ENCODE assay signal across 11 cellular contexts in genomic region chrX:18676470-18676869, GRCh38. TPM values are rescaled to one million over a fixed set of nuclear protein-coding genes. Genes with fewer than 3 reads are reported as not detected.
DNase-seq lines count a peak whose midpoint lies in the region; ATAC-seq, FAIRE-seq and TF ChIP-seq lines count a peak whose summit lies in the region.
"Had no signal": no experiment of that assay in that cellular context is flagged by ENCODE, and none has a peak within 500 bp of the region (broad histone marks: within the 10 kb centered on the region; RNA-seq: fewer than 3 reads in every experiment).

No MANE protein-coding gene starts in this region.

- DNase-seq in AG20443 (ENCODE audit: low spot score) (peak; percentile 16), LHCN-M2 (ENCODE audit: low read depth) (peak; percentile 21), GM12878 (ENCODE audit: low read depth, low spot score) (no peak), mesenchymal stem cell (peak; percentile 35), adrenal gland (no peak), ureter (ENCODE audit: low spot score) (no peak), NCI-H2196 (lab: John Stamatoyannopoulos, UW; ENCODE audit: unreplicated experiment) (no peak)
- DNase-seq: DND-41; stimulated activated CD4-positive, alpha-beta T cell treated with anti-CD3 and anti-CD28 coated beads, Interleukin-4, amount 100 ng/mL, for 1 hour had no signal

- WGBS in GM12878 (ENCODE audit: insufficient coverage, insufficient replicate concordance, low lambda C conversion rate, missing lambda C conversion rate): 52% methylated on average over 11 of the region's 11 CpGs
- WGBS in mesenchymal stem cell: 59% methylated on average over 8 of the region's 11 CpGs
- WGBS in adrenal gland, 4 donors: 58 to 79% (median 64%) methylated on average over 5 to 11 of the region's 11 CpGs

- no peak overlapping the region for H3K23ac ChIP-seq in mesenchymal stem cell (ENCODE audit: low read length in 2 of 2)

- no peak overlapping the region for H4K91ac ChIP-seq in mesenchymal stem cell (ENCODE audit: low read length)

- H3K9ac ChIP-seq in GM12878 (ENCODE audit: control insufficient read depth, insufficient read depth, low read length) (no peak overlapping the region), mesenchymal stem cell (ENCODE audit: low read length) (no peak overlapping the region)

- no peaks in the 10 kb centered on the region for H3K79me2 ChIP-seq in GM12878 (ENCODE audit: control insufficient read depth, insufficient read depth, low read length)

- H2BK5ac ChIP-seq in mesenchymal stem cell (ENCODE audit: low read depth, low read length, poor library complexity, severe bottlenecking): no peak overlapping the region

- H3K4ac ChIP-seq in mesenchymal stem cell (ENCODE audit: low read depth in 1 of 2, low read length in 2 of 2): no peak overlapping the region

- TF ChIP-seq POLR2A in GM12878 (IDR thresholded peaks at IDR 0.05; ENCODE audit: low read depth, low read length): no peak
- TF ChIP-seq POLR2A in adrenal gland (IDR thresholded peaks at IDR 0.05): no peak

- SMC1A ChIA-PET in GM12878 (lab: Charles Lee; ENCODE audit: uncharacterized antibody, unreplicated experiment): interaction anchor here (0.9 to 1.5 kb wide), 2 partner anchors 10 to 13 kb away, joined by 3 to 4 read pairs; no protein-coding TSS in a partner anchor

- intact Hi-C loops in GM12878 (cut with micrococcal nuclease; ENCODE audit: unreplicated experiment) (loop anchor here (10.0 kb wide), 2 partner anchors 252 to 658 kb away; partner anchors contain the start of gene CDKL5), adrenal gland (cut with DNase I) (loop anchor here in 1 of 2 donors (10.0 kb wide), 2 partner anchors 218 to 252 kb away; partner anchors contain the start of gene CDKL5)

- H2AFZ ChIP-seq in GM12878 (ENCODE audit: control insufficient read depth, low read depth, low read length): no peak overlapping the region
- H2AFZ ChIP-seq in mesenchymal stem cell (ENCODE audit: low read depth, low read length): no peak overlapping the region

- H3K27me3 ChIP-seq in GM12878 (replicated peaks in 1 of 2; ENCODE audit: control insufficient read depth in 2 of 2, insufficient read depth in 2 of 2, low read length in 1 of 2) (no peaks in the 10 kb centered on the region), mesenchymal stem cell (ENCODE audit: control insufficient read depth in 1 of 2, insufficient read depth in 1 of 2, low read length in 2 of 2) (no peaks in the 10 kb centered on the region), adrenal gland (no peaks in the 10 kb centered on the region)

- H3K9me3 ChIP-seq in GM12878 (replicated peaks; ENCODE audit: control insufficient read depth, insufficient read depth, low read length) (no peaks in the 10 kb centered on the region; the same call in 2 of the 3 replicates), mesenchymal stem cell (ENCODE audit: control insufficient read depth, low read length) (no peaks in the 10 kb centered on the region), adrenal gland (replicated peaks in 1 of 3) (no peaks in the 10 kb centered on the region)

- ATAC-seq in GM12878 (no peak), GM18861 (IDR thresholded peaks at IDR 0.05; ENCODE audit: unreplicated experiment) (no peak)
- ATAC-seq: activated naive CD4-positive, alpha-beta T cell treated with anti-CD3 and anti-CD28 coated beads, Interleukin-2, amount 50 U/mL, for 72 hours had no signal

- no peaks in the 10 kb centered on the region for H3K79me1 ChIP-seq in mesenchymal stem cell (replicated peaks; ENCODE audit: low read length, poor library complexity, severe bottlenecking)

- TF ChIP-seq CTCF in GM12878 (IDR thresholded peaks at IDR 0.05 in 2 of 3, conservative IDR thresholded peaks at IDR 0.05 in 1 of 3; ENCODE audit: control insufficient read depth in 2 of 3, extremely low read depth in 1 of 3, insufficient read depth in 1 of 3, low read depth in 3 of 3, low read length in 3 of 3) (peak in 1 of 3 experiments; percentile 22; a peak in 1 of 6 replicates), adrenal gland (IDR thresholded peaks at IDR 0.05) (no peak)

- CTCF ChIA-PET in GM12878 (lab: Yijun Ruan, JAX): interaction anchor here (1.2 to 3.8 kb wide), 2 partner anchors 209 to 211 kb away, joined by 5 to 11 read pairs; no protein-coding TSS in a partner anchor

- H4K20me1 ChIP-seq in GM12878 (ENCODE audit: control insufficient read depth, insufficient read depth): no peaks in the 10 kb centered on the region

- H3K4me3 ChIP-seq in GM12878 (no peak overlapping the region), mesenchymal stem cell (ENCODE audit: insufficient read depth in 1 of 2, low read depth in 1 of 2, low read length in 2 of 2) (no peak overlapping the region), adrenal gland (no peak overlapping the region)

- TF ChIP-seq EP300 in GM12878 (IDR thresholded peaks at IDR 0.05; ENCODE audit: borderline replicate concordance in 1 of 2, control insufficient read depth in 1 of 2, low read depth in 2 of 2, low read length in 2 of 2): no peak

- H3K4me1 ChIP-seq in GM12878 (ENCODE audit: control insufficient read depth, insufficient read depth, low read length) (peaks cover 2% of the 10 kb centered on the region; the same call in 1 of the 2 replicates), mesenchymal stem cell (ENCODE audit: control insufficient read depth, insufficient read depth, low read depth, low read length) (no peaks in the 10 kb centered on the region), adrenal gland (replicated peaks in 1 of 2) (no peaks in the 10 kb centered on the region)

- in situ Hi-C loops in GM12878 (cut with MboI): loop anchor here (5.0 to 10.0 kb wide), 2 partner anchors 211 to 668 kb away; partner anchors contain the start of gene PDHA1

- POLR2A ChIA-PET in GM12878 (lab: Charles Lee): interaction anchor here (0.6 to 0.8 kb wide), 3 partner anchors 8 to 180 kb away, joined by 3 read pairs; no protein-coding TSS in a partner anchor

- H4K8ac ChIP-seq in mesenchymal stem cell (ENCODE audit: low read length): no peak overlapping the region

- no peak for TF ChIP-seq RAD21 in GM12878 (IDR thresholded peaks at IDR 0.05; ENCODE audit: insufficient read depth, low read depth, low read length)

- no peak overlapping the region for H3K18ac ChIP-seq in mesenchymal stem cell (ENCODE audit: low read depth in 1 of 2, low read length in 2 of 2)

- H2BK12ac ChIP-seq in mesenchymal stem cell (ENCODE audit: low read length in 2 of 2): no peak overlapping the region

- no peak overlapping the region for H2BK15ac ChIP-seq in mesenchymal stem cell (ENCODE audit: low read depth, poor library complexity, severe bottlenecking)

- RAD21 ChIA-PET in GM12878 (lab: Charles Lee; ENCODE audit: unreplicated experiment): interaction anchor here (0.8 to 1.0 kb wide), 3 partner anchors 156 to 210 kb away, joined by 3 to 4 read pairs (median 4); no protein-coding TSS in a partner anchor

- H3K36me3 ChIP-seq in GM12878 (ENCODE audit: control insufficient read depth in 2 of 2, insufficient read depth in 2 of 2, low read length in 1 of 2): no peaks in the 10 kb centered on the region
- no peaks in the 10 kb centered on the region for H3K36me3 ChIP-seq in mesenchymal stem cell (ENCODE audit: control insufficient read depth in 1 of 2, insufficient read depth in 2 of 2, low read depth in 1 of 2, low read length in 2 of 2)
- no peaks in the 10 kb centered on the region for H3K36me3 ChIP-seq in adrenal gland (replicated peaks in 1 of 2)

- H3K27ac ChIP-seq in GM12878 (ENCODE audit: control insufficient read depth, insufficient read depth): no peak overlapping the region
- no peak overlapping the region for H3K27ac ChIP-seq in mesenchymal stem cell (ENCODE audit: low read length, poor library complexity, severe bottlenecking)
- no peak overlapping the region for H3K27ac ChIP-seq in adrenal gland

- no peak for FAIRE-seq in GM12878 (lab: Jason Lieb, UNC)

- H2AK5ac ChIP-seq in mesenchymal stem cell (ENCODE audit: low read length, severe bottlenecking): no peak overlapping the region

- no peak overlapping the region for H3K14ac ChIP-seq in mesenchymal stem cell (ENCODE audit: low read length in 2 of 2)

- H2BK120ac ChIP-seq in mesenchymal stem cell (ENCODE audit: low read depth, low read length): no peak overlapping the region

- H3K4me2 ChIP-seq in GM12878 (ENCODE audit: control insufficient read depth, insufficient read depth): no peak overlapping the region
- H3K4me2 ChIP-seq in mesenchymal stem cell (ENCODE audit: low read length, poor library complexity, severe bottlenecking): no peak overlapping the region

- BruUV-seq in GM12878 (replicated peaks; lab: Mats Ljungman, UMichigan): no TSS peak

RNA-seq across cellular contexts. Expression of gene RS1, which starts 4.6 kb away (rescaled TPM):
- not detected in 2 replicates for total RNA-seq in LHCN-M2 (2014; rRNA removed)
- not detected for polyA plus RNA-seq in LHCN-M2 (2012)
- total RNA-seq in GM12878 (2013; cell fraction: nucleolus; rRNA removed): 0.51 and 0.71 TPM in 2 replicates
- total RNA-seq in GM12878 (2014; rRNA removed): not detected in 2 replicates
- total RNA-seq in GM12878 (2014; rRNA removed; fragmentation: Illumina TruSeq; extraction: Trizol): not detected in 2 replicates
- total RNA-seq in GM12878 (2021): 0.11 TPM in 1 of 2 replicates, not detected in the other
- polyA plus RNA-seq in GM12878 (2011; ENCODE audit: low read depth): not detected
- polyA plus RNA-seq in GM12878 (2011; rRNA removed): 0.26 and 0.48 TPM in 2 replicates
- 0.19 and 0.20 TPM in 2 replicates for polyA plus RNA-seq in GM12878 (2011; cell fraction: cytosol; rRNA removed)
- 0.18 and 0.34 TPM in 2 replicates for polyA plus RNA-seq in GM12878 (2011; cell fraction: nucleus; rRNA removed)
- polyA plus RNA-seq in GM12878 (2012): not detected in 2 replicates
- polyA plus RNA-seq in GM12878 (2014; fragmentation: Illumina TruSeq; extraction: Trizol): not detected in 2 replicates
- not detected for polyA plus RNA-seq in GM12878 (2014; fragmentation: Nextera tagmentation; extraction: Ambion mirVana)
- not detected in 2 replicates for polyA plus RNA-seq in GM12878 (2014; rRNA removed)
- polyA plus RNA-seq in GM12878 (2016; fragmentation: Nextera tagmentation; extraction: Ambion mirVana): under 1 TPM in 1 of 2 experiments, not detected in 1; 0.04 TPM
- 0.44 and 0.72 TPM in 2 replicates for polyA minus RNA-seq in GM12878 (2011; rRNA and poly(A)+ RNA removed)
- not detected in 2 replicates for polyA minus RNA-seq in GM12878 (2011; cell fraction: cytosol; rRNA and poly(A)+ RNA removed)
- 0.12 and 0.19 TPM in 2 replicates for polyA minus RNA-seq in GM12878 (2011; cell fraction: nucleus; rRNA and poly(A)+ RNA removed)
- polyA plus RNA-seq in mesenchymal stem cell (2013, experiment 1 of 2): not detected
- polyA plus RNA-seq in mesenchymal stem cell (2013, experiment 2 of 2): not detected
- not detected for total RNA-seq in adrenal gland
- polyA plus RNA-seq in adrenal gland: not detected
- total RNA-seq in ureter: not detected
- total RNA-seq: activated naive CD4-positive, alpha-beta T cell treated with anti-CD3 and anti-CD28 coated beads, Interleukin-2, amount 50 U/mL, for 72 hours had no signal

RNA-seq across cellular contexts. Expression of gene PPEF1, which starts 31.0 kb away (rescaled TPM):
- total RNA-seq in LHCN-M2 (2014; rRNA removed) (not detected in 2 replicates), GM12878 (2014; rRNA removed) (0.38 and 1.7 TPM in 2 replicates), GM12878 (2014; rRNA removed; fragmentation: Illumina TruSeq; extraction: Trizol) (0.49 and 0.74 TPM in 2 replicates), GM12878 (2021) (0.31 and 0.56 TPM in 2 replicates), adrenal gland (1 to 10 TPM in 1 of 8 donors, under 1 TPM in 3, not detected in 4; 0.41 to 3.6 (median 0.56) TPM), ureter (0.29 TPM)
- polyA plus RNA-seq in LHCN-M2 (2012): not detected
- total RNA-seq in GM12878 (2013; cell fraction: nucleolus; rRNA removed): 2.9 and 3.9 TPM in 2 replicates
- 0.22 TPM for polyA plus RNA-seq in GM12878 (2011; ENCODE audit: low read depth)
- polyA plus RNA-seq in GM12878 (2011; rRNA removed) (2.2 and 2.7 TPM in 2 replicates), GM12878 (2014; fragmentation: Illumina TruSeq; extraction: Trizol) (0.48 and 0.50 TPM in 2 replicates), GM12878 (2014; fragmentation: Nextera tagmentation; extraction: Ambion mirVana) (under 1 TPM; 0.24 to 0.26 TPM), GM12878 (2014; rRNA removed) (0.29 and 1.0 TPM in 2 replicates), GM12878 (2016; fragmentation: Nextera tagmentation; extraction: Ambion mirVana) (under 1 TPM; 0.58 to 0.84 TPM), adrenal gland (under 1 TPM; 0.29 to 0.44 (median 0.32) TPM)
- 0.69 and 0.76 TPM in 2 replicates for polyA plus RNA-seq in GM12878 (2011; cell fraction: cytosol; rRNA removed)
- 1.4 and 1.6 TPM in 2 replicates for polyA plus RNA-seq in GM12878 (2011; cell fraction: nucleus; rRNA removed)
- 0.20 and 0.39 TPM in 2 replicates for polyA plus RNA-seq in GM12878 (2012)
- 0.98 and 1.4 TPM in 2 replicates for polyA minus RNA-seq in GM12878 (2011; rRNA and poly(A)+ RNA removed)
- 0.94 TPM in 1 of 2 replicates, not detected in the other for polyA minus RNA-seq in GM12878 (2011; cell fraction: cytosol; rRNA and poly(A)+ RNA removed)
- polyA minus RNA-seq in GM12878 (2011; cell fraction: nucleus; rRNA and poly(A)+ RNA removed): 0.85 and 0.86 TPM in 2 replicates
- 0.12 TPM for polyA plus RNA-seq in mesenchymal stem cell (2013, experiment 1 of 2)
- polyA plus RNA-seq in mesenchymal stem cell (2013, experiment 2 of 2): 0.16 TPM
- total RNA-seq: activated naive CD4-positive, alpha-beta T cell treated with anti-CD3 and anti-CD28 coated beads, Interleukin-2, amount 50 U/mL, for 72 hours had no signal

Comparison
In these comparisons a context has a peak if more than half of its experiments do, and no peak if none do; other contexts are left out.
1. DNase-seq: peak in AG20443 (single experiment), LHCN-M2 (single experiment) and mesenchymal stem cell (single experiment); none in GM12878 (single experiment), adrenal gland (0 of 7), ureter (single experiment) and NCI-H2196 (single experiment).